Comparison of ENCODE assay signal across 27 cellular contexts in genomic region chr2:30441023-30441422, GRCh38.
"Had no signal": no experiment of that assay in that cellular context is flagged by ENCODE, and none has a peak within 500 bp of the region (broad histone marks: within the 10 kb centered on the region; RNA-seq: fewer than 3 reads in every experiment).

No MANE protein-coding gene starts in this region.

- H3K36me3 ChIP-seq: esophagus squamous epithelium, lower lobe of right lung, ovary, spleen, tibial artery had no signal

- H3K4me1 ChIP-seq: lower lobe of right lung, psoas muscle, testis had no signal

- H3K9me3 Mint-ChIP-seq: immature natural killer cell; nephron progenitor cell; stimulated activated memory B cell treated with anti-CD40 and anti-IgM and Interleukin-4, amounts not matched to agents 10 μg/mL and 1 μg/mL and 100 μg/mL, for 72 hours; type B pancreatic cell had no signal

- ATAC-seq: left colon; left ventricle myocardium superior; lower lobe of right lung; right cardiac atrium; stimulated activated memory B cell treated with anti-CD40 and anti-IgM and Interleukin-4, amounts not matched to agents 10 μg/mL and 1 μg/mL and 100 μg/mL, for 72 hours; stimulated activated naive CD8-positive, alpha-beta T cell treated with anti-CD3 and anti-CD28 coated beads, Interleukin-15, Interleukin-2, amounts not matched to agents 100 U/mL and 50 U/mL, for 24 hours had no signal

- H3K4me1 Mint-ChIP-seq: nephron progenitor cell had no signal

- H3K27me3 Mint-ChIP-seq: stimulated activated memory B cell treated with anti-CD40 and anti-IgM and Interleukin-4, amounts not matched to agents 10 μg/mL and 1 μg/mL and 100 μg/mL, for 72 hours; type B pancreatic cell had no signal

- DNase-seq: dermis blood vessel endothelial cell; effector memory CD4-positive, alpha-beta T cell; esophagus squamous epithelium; foreskin melanocyte; hypothalamus; immature natural killer cell; islet precursor cell; kidney glomerular epithelial cell; left colon; left ventricle myocardium superior; lower lobe of right lung; nephron progenitor cell; occipital lobe; ovary; posterior cingulate gyrus; right cardiac atrium; spleen; stimulated activated CD4-positive, alpha-beta T cell treated with anti-CD3 and anti-CD28 coated beads, Interleukin-4, amount 100 ng/mL, for 4 hours; stimulated activated naive CD8-positive, alpha-beta T cell treated with anti-CD3 and anti-CD28 coated beads, Interleukin-15, Interleukin-2, amounts not matched to agents 100 U/mL and 50 U/mL, for 24 hours; substantia nigra; testis; tibial artery had no signal

- H3K9me3 ChIP-seq: esophagus squamous epithelium, lower lobe of right lung, ovary, psoas muscle, spleen, testis, tibial artery had no signal

- H3K4me3 ChIP-seq: coronary artery, esophagus squamous epithelium, lower lobe of right lung, ovary, psoas muscle, skin epidermis, spleen, testis, tibial artery had no signal

- H3K4me3 Mint-ChIP-seq: immature natural killer cell; nephron progenitor cell; stimulated activated memory B cell treated with anti-CD40 and anti-IgM and Interleukin-4, amounts not matched to agents 10 μg/mL and 1 μg/mL and 100 μg/mL, for 72 hours; type B pancreatic cell had no signal

- H3K27ac ChIP-seq: coronary artery, esophagus squamous epithelium, lower lobe of right lung, ovary, psoas muscle, skin epidermis, spleen, testis, tibial artery had no signal

- H3K27ac Mint-ChIP-seq: nephron progenitor cell, type B pancreatic cell had no signal

- H3K27me3 ChIP-seq: esophagus squamous epithelium, ovary, spleen, testis, tibial artery had no signal

- H3K36me3 Mint-ChIP-seq: immature natural killer cell; stimulated activated memory B cell treated with anti-CD40 and anti-IgM and Interleukin-4, amounts not matched to agents 10 μg/mL and 1 μg/mL and 100 μg/mL, for 72 hours; type B pancreatic cell had no signal
